1 cellular context compared by ENCODE assay signal in genomic region chr15:76311071-76311956, GRCh38.
A peak's percentile ranks its signal among the peaks of the same experiment; 100 is the strongest.
TF ChIP-seq lines count a peak whose summit lies in the region.

Gene ETFA (minus strand): TSS chr15:76311469. CDS start chr15:76311388, 81 bp downstream.

TF ChIP-seq in GM12878, 131 proteins besides CTCF, POLR2A, EP300 and RAD21 (continued from another document and continues in another):
- no peak for TF ChIP-seq SREBF2 (IDR thresholded peaks at IDR 0.05; ENCODE audit: low read length)
- no peak for TF ChIP-seq PBX3 (IDR thresholded peaks at IDR 0.05; ENCODE audit: insufficient replicate concordance, low read depth, low read length)
- TF ChIP-seq CEBPB (IDR thresholded peaks at IDR 0.05; ENCODE audit: borderline replicate concordance in 1 of 2, low read depth in 2 of 2, low read length in 2 of 2): no peak
- peak; percentile 81 for TF ChIP-seq MXI1 (IDR thresholded peaks at IDR 0.05; ENCODE audit: low read depth, low read length)
- peak; percentile 47 for TF ChIP-seq USF2 (IDR thresholded peaks at IDR 0.05; ENCODE audit: borderline replicate concordance, low read depth, low read length)
- peak; percentile 83 for TF ChIP-seq POLR2AphosphoS2 (IDR thresholded peaks at IDR 0.05; ENCODE audit: low read depth, low read length)
- TF ChIP-seq MLLT1 (IDR thresholded peaks at IDR 0.05): peak; percentile 60; the same call in 1 of the 2 replicates
- 0 out of 2 replicates have a peak, but pooled peaks have one; percentile 3 for TF ChIP-seq SMARCA5 (IDR thresholded peaks at IDR 0.05)
- TF ChIP-seq NR2C1 (IDR thresholded peaks at IDR 0.05): peak; percentile 63; the same call in 1 of the 2 replicates
- TF ChIP-seq ZNF592 (IDR thresholded peaks at IDR 0.05): no peak
- peak; percentile 34; the same call in 1 of the 2 replicates for TF ChIP-seq RUNX3 (IDR thresholded peaks at IDR 0.05; ENCODE audit: low read length)
- peak; percentile 94 to 97 for TF ChIP-seq BHLHE40 (IDR thresholded peaks at IDR 0.05; ENCODE audit: borderline replicate concordance in 1 of 2, low read depth in 2 of 2, low read length in 1 of 2)
- TF ChIP-seq ZNF207 (IDR thresholded peaks at IDR 0.05; ENCODE audit: borderline replicate concordance): peak; percentile 66; the same call in 1 of the 2 replicates
- 0 out of 4 replicates have a peak, but pooled peaks of 1 of the 2 experiments have one; percentile 27 for TF ChIP-seq IKZF2 (IDR thresholded peaks at IDR 0.05)
- peak; percentile 66 for TF ChIP-seq LARP7 (IDR thresholded peaks at IDR 0.05)
- no peak for TF ChIP-seq ZBTB33 (IDR thresholded peaks at IDR 0.05)
- peak; percentile 19 for TF ChIP-seq SIX5 (IDR thresholded peaks at IDR 0.05; ENCODE audit: low read depth, low read length, severe bottlenecking)
- TF ChIP-seq MYB (IDR thresholded peaks at IDR 0.05; ENCODE audit: borderline replicate concordance, low read depth, low read length): no peak
- TF ChIP-seq RCOR1 (conservative IDR thresholded peaks at IDR 0.05; ENCODE audit: low read depth, low read length): peak; percentile 99
- TF ChIP-seq ZNF687 (IDR thresholded peaks at IDR 0.05): peak; percentile 69
- no peak for TF ChIP-seq SUPT20H (IDR thresholded peaks at IDR 0.05; ENCODE audit: borderline replicate concordance, control insufficient read depth, low read depth, low read length)
- TF ChIP-seq BACH1 (IDR thresholded peaks at IDR 0.05; ENCODE audit: borderline replicate concordance): 0 out of 2 replicates have a peak, but pooled peaks have one; percentile 11
- no peak for TF ChIP-seq NFXL1 (IDR thresholded peaks at IDR 0.05; ENCODE audit: borderline replicate concordance)
- TF ChIP-seq USF1 (IDR thresholded peaks at IDR 0.05; ENCODE audit: borderline replicate concordance, extremely low read length, insufficient read depth, low read depth, low read length): peak; percentile 70
- peak; percentile 35; the same call in 1 of the 2 replicates for TF ChIP-seq TCF12 (IDR thresholded peaks at IDR 0.05; ENCODE audit: low read depth, low read length)
- peak; percentile 65; the same call in 1 of the 2 replicates for TF ChIP-seq CBX5 (IDR thresholded peaks at IDR 0.05; ENCODE audit: low read depth)
- TF ChIP-seq NKRF (conservative IDR thresholded peaks at IDR 0.05): peak; percentile 40
- TF ChIP-seq NFIC (IDR thresholded peaks at IDR 0.05; ENCODE audit: low read depth, low read length): no peak
- TF ChIP-seq CHD4 (IDR thresholded peaks at IDR 0.05): no peak
- TF ChIP-seq POLR2AphosphoS5 (IDR thresholded peaks at IDR 0.05; ENCODE audit: low read length): peak; percentile 96
- TF ChIP-seq ZNF622 (IDR thresholded peaks at IDR 0.05): no peak
- TF ChIP-seq PKNOX1 (IDR thresholded peaks at IDR 0.05): peak; percentile 68
- no peak for TF ChIP-seq ZBTB40 (IDR thresholded peaks at IDR 0.05; ENCODE audit: borderline replicate concordance)
